ENCODE assay signal across 1 cellular context in the genomic region with DNA sequence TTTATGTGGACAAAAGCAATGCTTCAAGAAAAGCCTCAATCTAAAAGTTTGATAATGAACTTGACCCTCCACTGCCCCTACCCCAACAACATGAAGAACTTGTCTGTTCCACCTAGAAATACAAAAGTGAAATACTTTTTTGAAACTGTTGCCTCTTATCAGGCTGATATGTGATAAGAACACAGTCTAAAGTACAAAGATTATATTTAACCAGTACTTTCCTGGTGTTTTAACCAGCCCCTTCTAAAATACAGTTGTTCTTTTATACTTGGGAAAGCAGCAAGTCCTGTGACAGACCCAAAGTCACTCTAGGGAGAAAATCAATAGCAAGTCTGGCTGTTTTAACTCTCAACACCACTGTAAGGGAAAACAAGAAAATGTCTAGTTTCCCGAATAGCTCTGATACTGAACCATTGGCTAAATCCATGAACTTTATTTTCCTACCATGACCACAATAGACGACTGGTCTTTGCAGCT.
TF ChIP-seq lines count a peak whose summit lies in the region.

No MANE protein-coding gene starts in this region.

TF ChIP-seq in liver, 16 proteins besides CTCF, POLR2A, EP300 and RAD21 (continued from another document):
- peak; percentile 49 to 57 for TF ChIP-seq RXRA (IDR thresholded peaks at IDR 0.05)
- TF ChIP-seq, protein P1, sequence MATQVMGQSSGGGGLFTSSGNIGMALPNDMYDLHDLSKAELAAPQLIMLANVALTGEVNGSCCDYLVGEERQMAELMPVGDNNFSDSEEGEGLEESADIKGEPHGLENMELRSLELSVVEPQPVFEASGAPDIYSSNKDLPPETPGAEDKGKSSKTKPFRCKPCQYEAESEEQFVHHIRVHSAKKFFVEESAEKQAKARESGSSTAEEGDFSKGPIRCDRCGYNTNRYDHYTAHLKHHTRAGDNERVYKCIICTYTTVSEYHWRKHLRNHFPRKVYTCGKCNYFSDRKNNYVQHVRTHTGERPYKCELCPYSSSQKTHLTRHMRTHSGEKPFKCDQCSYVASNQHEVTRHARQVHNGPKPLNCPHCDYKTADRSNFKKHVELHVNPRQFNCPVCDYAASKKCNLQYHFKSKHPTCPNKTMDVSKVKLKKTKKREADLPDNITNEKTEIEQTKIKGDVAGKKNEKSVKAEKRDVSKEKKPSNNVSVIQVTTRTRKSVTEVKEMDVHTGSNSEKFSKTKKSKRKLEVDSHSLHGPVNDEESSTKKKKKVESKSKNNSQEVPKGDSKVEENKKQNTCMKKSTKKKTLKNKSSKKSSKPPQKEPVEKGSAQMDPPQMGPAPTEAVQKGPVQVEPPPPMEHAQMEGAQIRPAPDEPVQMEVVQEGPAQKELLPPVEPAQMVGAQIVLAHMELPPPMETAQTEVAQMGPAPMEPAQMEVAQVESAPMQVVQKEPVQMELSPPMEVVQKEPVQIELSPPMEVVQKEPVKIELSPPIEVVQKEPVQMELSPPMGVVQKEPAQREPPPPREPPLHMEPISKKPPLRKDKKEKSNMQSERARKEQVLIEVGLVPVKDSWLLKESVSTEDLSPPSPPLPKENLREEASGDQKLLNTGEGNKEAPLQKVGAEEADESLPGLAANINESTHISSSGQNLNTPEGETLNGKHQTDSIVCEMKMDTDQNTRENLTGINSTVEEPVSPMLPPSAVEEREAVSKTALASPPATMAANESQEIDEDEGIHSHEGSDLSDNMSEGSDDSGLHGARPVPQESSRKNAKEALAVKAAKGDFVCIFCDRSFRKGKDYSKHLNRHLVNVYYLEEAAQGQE (IDR thresholded peaks at IDR 0.05), result peak; percentile 17
TF ChIP-seq in liver: peak in this region for 7.
